ENCODE assay signal across 29 cellular contexts in the genomic region with DNA sequence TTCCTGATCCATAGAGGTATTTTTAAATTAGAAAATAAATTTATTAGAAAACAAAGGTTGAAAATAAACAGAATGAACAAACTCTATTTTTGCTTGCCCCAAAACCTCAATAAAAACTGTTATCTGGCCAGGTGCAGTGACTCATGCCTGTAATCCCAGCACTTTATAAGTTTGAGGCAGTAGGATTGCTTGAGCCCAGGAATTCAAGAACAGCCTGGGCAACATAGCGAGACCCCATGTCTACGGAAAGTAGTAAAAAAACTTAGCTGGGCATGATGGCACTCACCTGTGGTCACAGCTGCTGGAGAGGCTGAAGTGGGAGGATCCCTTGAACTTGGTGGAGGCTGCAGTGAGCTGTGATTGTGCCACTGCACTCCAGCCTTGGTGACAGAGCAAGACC.
"Had no signal": no experiment of that assay in that cellular context is flagged by ENCODE, and none has a peak within 500 bp of the region (broad histone marks: within the 10 kb centered on the region; RNA-seq: fewer than 3 reads in every experiment).

No MANE protein-coding gene starts in this region.

- H3K9me3 ChIP-seq: esophagus squamous epithelium, mucosa of descending colon, neutrophil, pancreas, stomach, thyroid gland, vagina had no signal

- H3K27me3 Mint-ChIP-seq: effector memory CD8-positive, alpha-beta T cell; naive B cell; natural killer cell treated with Interleukin-12 subunit alpha and Interleukin-12 subunit beta and Interleukin-15 and Interleukin-18, amount 100 ng/mL, for 72 hours had no signal

- H3K4me3 ChIP-seq: esophagus squamous epithelium, lung, mucosa of descending colon, pancreas, smooth muscle cell, stomach, thyroid gland, vagina had no signal

- H3K27me3 ChIP-seq: esophagus squamous epithelium, neutrophil, pancreas, stomach, thyroid gland, vagina had no signal

- H3K9me3 Mint-ChIP-seq: effector memory CD8-positive, alpha-beta T cell; immature natural killer cell; naive B cell; neural crest cell had no signal

- H3K4me2 ChIP-seq: smooth muscle cell had no signal

- H3K27ac Mint-ChIP-seq: effector memory CD8-positive, alpha-beta T cell; mesothelial cell of epicardium had no signal

- ATAC-seq: effector memory CD8-positive, alpha-beta T cell; left lobe of liver; mucosa of descending colon; natural killer cell treated with Interleukin-12 subunit alpha and Interleukin-12 subunit beta and Interleukin-15 and Interleukin-18, amount 100 ng/mL, for 72 hours; sciatic nerve had no signal

- DNase-seq: cortex of kidney; effector memory CD8-positive, alpha-beta T cell; erythroblast; esophagus squamous epithelium; hypothalamus; immature natural killer cell; islet precursor cell; mesenchymal stem cell; mucosa of descending colon; naive B cell; pancreas; retina; stimulated activated CD4-positive, alpha-beta T cell treated with anti-CD3 and anti-CD28 coated beads, Interleukin-12 subunit alpha, Interleukin-12 subunit beta, amount 100 ng/mL, for 4 hours; stimulated activated CD4-positive, alpha-beta T cell treated with anti-CD3 and anti-CD28 coated beads, Interleukin-1b, Interleukin-23, amount 100 ng/mL, for 48 hours; stimulated activated CD4-positive, alpha-beta T cell treated with anti-CD3 and anti-CD28 coated beads, Interleukin-4, amount 100 ng/mL, for 1 hour; stimulated activated CD8-positive, alpha-beta memory T cell treated with anti-CD3 and anti-CD28 coated beads, Interleukin-4, amount 100 ng/mL, for 48 hours; stimulated activated naive CD4-positive, alpha-beta T cell treated with Interleukin-2 at 50 U/mL for 16 hours; stomach; thyroid gland; trophoblast cell had no signal

- H3K36me3 ChIP-seq: esophagus squamous epithelium, neutrophil, pancreas, stomach, thyroid gland, vagina had no signal

- H3K27ac ChIP-seq: esophagus squamous epithelium, neutrophil, pancreas, stomach, thyroid gland, vagina had no signal

- H3K4me3 Mint-ChIP-seq: mesothelial cell of epicardium; naive B cell; natural killer cell treated with Interleukin-12 subunit alpha and Interleukin-12 subunit beta and Interleukin-15 and Interleukin-18, amount 100 ng/mL, for 72 hours; neural crest cell had no signal
